34 cellular contexts compared by ENCODE assay signal in genomic region chr1:210532223-210532598, GRCh38.
"Had no signal": no experiment of that assay in that cellular context is flagged by ENCODE, and none has a peak within 500 bp of the region (broad histone marks: within the 10 kb centered on the region; RNA-seq: fewer than 3 reads in every experiment).

No MANE protein-coding gene starts in this region.

- H3K4me2 ChIP-seq: KMS-11 had no signal

- H3K9me3 ChIP-seq: MG63 had no signal

- H3K36me3 ChIP-seq: MG63 had no signal

- H3K27me3 ChIP-seq: MG63 had no signal

- H3K9ac ChIP-seq: KMS-11 had no signal

- H3K27ac ChIP-seq: KMS-11 had no signal

- H3K4me3 ChIP-seq: MG63 had no signal

- DNase-seq: Karpas-422, Kasumi-1, KG1, MG63, MM.1S, MV-4-11, NCI-H1048, NCI-H1092, NCI-H1092 treated with DMSO at 0.1 percent for 48 hours, NCI-H1105, NCI-H1105 treated with DMSO at 0.1 percent for 48 hours, NCI-H1417, NCI-H1417 treated with DMSO at 0.1 percent for 48 hours, NCI-H1436, NCI-H1436 treated with DMSO at 0.1 percent for 48 hours, NCI-H146, NCI-H1694, NCI-H1694 treated with DMSO at 0.1 percent for 48 hours, NCI-H187, NCI-H187 treated with DMSO at 0.1 percent for 48 hours, NCI-H1930, NCI-H2029, NCI-H2029 treated with DMSO at 0.1 percent for 48 hours, NCI-H2081, NCI-H2081 treated with DMSO at 0.1 percent for 48 hours, NCI-H2107, NCI-H2171, NCI-H2227 treated with DMSO at 0.1 percent for 48 hours, NCI-H226, NCI-H345, NCI-H446, NCI-H446 treated with DMSO at 0.1 percent for 48 hours, NCI-H510A had no signal
